In the genomic region with DNA sequence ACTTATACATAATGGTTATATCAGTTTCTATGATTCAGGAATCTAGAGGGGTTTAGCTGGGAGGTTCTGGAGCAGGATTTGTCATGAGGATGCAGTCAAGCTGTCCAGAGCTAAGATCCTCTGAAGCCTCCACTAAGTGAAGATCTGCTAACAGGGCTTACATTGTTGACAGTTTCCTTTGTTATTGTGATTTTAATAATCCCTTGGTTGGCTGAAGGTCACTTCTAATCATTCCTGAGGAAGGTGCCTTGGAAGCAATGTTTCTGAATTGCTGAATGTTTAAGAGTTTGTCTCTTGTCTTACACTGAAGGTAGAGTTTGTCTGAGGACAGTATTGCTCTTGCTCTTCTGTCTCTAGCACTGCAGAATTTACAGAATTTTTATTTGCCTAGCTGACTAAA, we compare ENCODE assay signal across 20 cellular contexts. TPM values are rescaled to one million over a fixed set of nuclear protein-coding genes. Genes with fewer than 3 reads are reported as not detected.
"Had no signal": no experiment of that assay in that cellular context is flagged by ENCODE, and none has a peak within 500 bp of the region (broad histone marks: within the 10 kb centered on the region; RNA-seq: fewer than 3 reads in every experiment).

No MANE protein-coding gene starts in this region.

- ATAC-seq: effector memory CD8-positive, alpha-beta T cell; gastrocnemius medialis; heart right ventricle; left lobe of liver; stimulated activated naive CD8-positive, alpha-beta T cell treated with anti-CD3 and anti-CD28 coated beads, Interleukin-15, amount 100 ng/mL, for 72 hours had no signal

- H3K9me3 Mint-ChIP-seq: effector memory CD8-positive, alpha-beta T cell; stimulated activated naive CD8-positive, alpha-beta T cell treated with anti-CD3 and anti-CD28 coated beads, Interleukin-15, amount 100 ng/mL, for 72 hours had no signal

- H3K27ac ChIP-seq: epithelial cell of prostate, esophagus muscularis mucosa, gastrocnemius medialis, heart right ventricle, neutrophil, right atrium auricular region, sigmoid colon, skin epidermis, thoracic aorta had no signal

- H3K4me1 ChIP-seq: esophagus muscularis mucosa, gastrocnemius medialis, right atrium auricular region had no signal

- H3K4me3 ChIP-seq: esophagus muscularis mucosa, gastrocnemius medialis, heart right ventricle, right atrium auricular region, sigmoid colon, skin epidermis, thoracic aorta had no signal

- H3K9me3 ChIP-seq: esophagus muscularis mucosa, gastrocnemius medialis, heart right ventricle, neutrophil, right atrium auricular region, sigmoid colon, thoracic aorta had no signal

- H3K4me1 Mint-ChIP-seq: stimulated activated naive CD8-positive, alpha-beta T cell treated with anti-CD3 and anti-CD28 coated beads, Interleukin-15, amount 100 ng/mL, for 72 hours had no signal

- H3K4me3 Mint-ChIP-seq: effector memory CD8-positive, alpha-beta T cell; stimulated activated naive CD8-positive, alpha-beta T cell treated with anti-CD3 and anti-CD28 coated beads, Interleukin-15, amount 100 ng/mL, for 72 hours had no signal

- H3K27me3 ChIP-seq: esophagus muscularis mucosa, gastrocnemius medialis, heart right ventricle, neutrophil, right atrium auricular region, sigmoid colon had no signal

- DNase-seq: effector memory CD8-positive, alpha-beta T cell; gastrocnemius medialis; heart right ventricle; hypothalamus; islet precursor cell; midbrain; posterior cingulate gyrus; sigmoid colon; stimulated activated CD4-positive, alpha-beta T cell treated with anti-CD3 and anti-CD28 coated beads, Interleukin-12 subunit alpha, Interleukin-12 subunit beta, amount 100 ng/mL, for 4 hours; stimulated activated naive CD8-positive, alpha-beta T cell treated with anti-CD3 and anti-CD28 coated beads, Interleukin-15, amount 100 ng/mL, for 72 hours; substantia nigra; trophoblast cell had no signal

- H3K27ac Mint-ChIP-seq: effector memory CD8-positive, alpha-beta T cell; stimulated activated naive CD8-positive, alpha-beta T cell treated with anti-CD3 and anti-CD28 coated beads, Interleukin-15, amount 100 ng/mL, for 72 hours had no signal

- H3K36me3 ChIP-seq: esophagus muscularis mucosa, gastrocnemius medialis, heart right ventricle, neutrophil, right atrium auricular region, sigmoid colon, thoracic aorta had no signal

RNA-seq across cellular contexts. Expression of a gene that starts 41.3 kb away (rescaled TPM):
- polyA plus RNA-seq: neural cell had no signal
